ENCODE assay signal across 26 cellular contexts in the genomic region with DNA sequence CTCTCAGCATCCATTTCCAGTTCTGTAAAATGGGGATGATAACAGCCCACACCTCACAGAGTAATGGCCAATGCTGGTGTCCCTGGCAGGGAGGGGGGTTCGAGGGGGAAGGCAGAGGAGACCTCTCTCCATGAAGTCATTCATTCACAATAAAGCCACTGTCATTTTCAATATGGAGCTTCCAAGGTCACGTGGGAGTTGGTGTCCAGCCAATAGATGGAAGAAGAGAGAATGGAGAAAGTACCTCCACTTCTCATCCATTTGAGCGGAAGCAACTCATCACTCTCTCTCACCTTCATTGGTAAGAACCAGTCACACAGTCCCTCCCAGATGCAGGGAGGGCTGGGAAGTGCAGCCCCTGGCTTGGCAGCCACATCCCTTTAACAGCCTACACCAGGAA.
"Had no signal": no experiment of that assay in that cellular context is flagged by ENCODE, and none has a peak within 500 bp of the region (broad histone marks: within the 10 kb centered on the region; RNA-seq: fewer than 3 reads in every experiment).

No MANE protein-coding gene starts in this region.

- H3K4me1 ChIP-seq: colonic mucosa, esophagus squamous epithelium, left lung, lower lobe of right lung had no signal

- H3K27ac Mint-ChIP-seq: dendritic cell treated with granulocyte-macrophage colony-stimulating factor and Interleukin-4, amounts not matched to agents 40 ng/mL and 50 ng/mL, for 4 days; effector memory CD8-positive, alpha-beta T cell; endodermal cell; naive thymus-derived CD4-positive, alpha-beta T cell had no signal

- H3K27ac ChIP-seq: colonic mucosa, epithelial cell of prostate, esophagus squamous epithelium, heart right ventricle, left lung, lower lobe of right lung had no signal

- H3K9me3 Mint-ChIP-seq: dendritic cell treated with granulocyte-macrophage colony-stimulating factor and Interleukin-4, amounts not matched to agents 40 ng/mL and 50 ng/mL, for 4 days; effector memory CD8-positive, alpha-beta T cell had no signal

- H3K36me3 Mint-ChIP-seq: naive thymus-derived CD4-positive, alpha-beta T cell had no signal

- H3K27me3 ChIP-seq: colonic mucosa had no signal

- H3K9me3 ChIP-seq: colonic mucosa, esophagus squamous epithelium, gastrocnemius medialis, left lung, lower lobe of right lung had no signal

- DNase-seq: colonic mucosa; cortex of kidney; effector CD8-positive, alpha-beta T cell; effector memory CD8-positive, alpha-beta T cell; endodermal cell; erythroblast; esophagus squamous epithelium; foreskin fibroblast; foreskin melanocyte; gastrocnemius medialis; glutamatergic neuron; head of caudate nucleus; heart right ventricle; hippocampal formation; left cardiac atrium; left lung; left ventricle myocardium superior; lower lobe of right lung; mesenchymal stem cell; midbrain; naive thymus-derived CD4-positive, alpha-beta T cell had no signal

- H3K4me3 ChIP-seq: colonic mucosa, esophagus squamous epithelium, gastrocnemius medialis, heart right ventricle, left lung, lower lobe of right lung had no signal

- FAIRE-seq: endometrium, islet of Langerhans, keratinocyte had no signal

- H3K36me3 ChIP-seq: colonic mucosa, esophagus squamous epithelium, gastrocnemius medialis, heart right ventricle, left lung, lower lobe of right lung had no signal

- H3K4me3 Mint-ChIP-seq: dendritic cell treated with granulocyte-macrophage colony-stimulating factor and Interleukin-4, amounts not matched to agents 40 ng/mL and 50 ng/mL, for 4 days; effector memory CD8-positive, alpha-beta T cell; endodermal cell; naive thymus-derived CD4-positive, alpha-beta T cell had no signal
